ENCODE assay signal across 9 cellular contexts in genomic region chr19:47156861-47157454, GRCh38. TPM values are rescaled to one million over a fixed set of nuclear protein-coding genes. Genes with fewer than 3 reads are reported as not detected.
DNase-seq lines count a peak whose midpoint lies in the region; ATAC-seq, FAIRE-seq and TF ChIP-seq lines count a peak whose summit lies in the region.
"Had no signal": no experiment of that assay in that cellular context is flagged by ENCODE, and none has a peak within 500 bp of the region (broad histone marks: within the 10 kb centered on the region; RNA-seq: fewer than 3 reads in every experiment).

No MANE protein-coding gene starts in this region.

- H3K9ac ChIP-seq in BLaER1 (peak overlapping the region; percentile 66; the same call in 1 of the 2 replicates), astrocyte (ENCODE audit: low read length) (peak overlapping the region; percentile 68), muscle layer of colon (ENCODE audit: low read length) (no peak overlapping the region)

- H3K27ac ChIP-seq in BLaER1: peak overlapping the region; percentile 68
- H3K27ac ChIP-seq in astrocyte (ENCODE audit: low read depth, low read length): peak overlapping the region; percentile 81
- H3K27ac ChIP-seq in muscle layer of colon (ENCODE audit: low read depth, low read length): peak overlapping the region; percentile 68

- H3K36me3 ChIP-seq in BLaER1: peaks cover 94% of the 10 kb centered on the region
- H3K36me3 ChIP-seq in astrocyte (ENCODE audit: insufficient read depth, low read length): peaks cover 36% of the 10 kb centered on the region
- peaks cover 33% of the 10 kb centered on the region for H3K36me3 ChIP-seq in muscle layer of colon (ENCODE audit: insufficient read depth, low read length)

- DNase-seq in Kasumi-1 (lab: John Stamatoyannopoulos, UW): peak; percentile 34 to 56
- peak; percentile 77 for DNase-seq in astrocyte (ENCODE audit: low read depth)
- DNase-seq in cerebellum (ENCODE audit: low spot score): no peak
- DNase-seq in DMS114 treated with DMSO at 0.1 percent for 48 hours (lab: John Stamatoyannopoulos, UW; ENCODE audit: unreplicated experiment): no peak
- DNase-seq: activated CD8-positive, alpha-beta memory T cell treated with anti-CD3 and anti-CD28 coated beads, Interleukin-2, amount 50 U/mL, for 4 hours had no signal

- H4K20me1 ChIP-seq in BLaER1: peaks cover 77% of the 10 kb centered on the region
- H4K20me1 ChIP-seq in astrocyte (ENCODE audit: insufficient read depth, low read length): peaks cover 45% of the 10 kb centered on the region

- H3K27me3 ChIP-seq in BLaER1: no peaks in the 10 kb centered on the region
- no peaks in the 10 kb centered on the region for H3K27me3 ChIP-seq in astrocyte (ENCODE audit: insufficient read depth, low read length)
- H3K27me3 ChIP-seq in muscle layer of colon (ENCODE audit: control insufficient read depth in 1 of 2, insufficient read depth in 2 of 2, low read length in 2 of 2): no peaks in the 10 kb centered on the region

- H3K4me2 ChIP-seq in BLaER1 (peak overlapping the region; percentile 91), astrocyte (ENCODE audit: low read length) (peak overlapping the region; percentile 63)

- peaks cover 67% of the 10 kb centered on the region for H3K4me1 ChIP-seq in BLaER1
- H3K4me1 ChIP-seq in astrocyte (ENCODE audit: insufficient read depth, low read length): peaks cover 32% of the 10 kb centered on the region
- H3K4me1 ChIP-seq in muscle layer of colon (ENCODE audit: insufficient read depth, low read length): peaks cover 40% of the 10 kb centered on the region

- H3K36me3 Mint-ChIP-seq in astrocyte (ENCODE audit: low read depth, unreplicated experiment): peaks cover 16% of the 10 kb centered on the region

- H3K27ac Mint-ChIP-seq in astrocyte (ENCODE audit: unreplicated experiment): peak overlapping the region; percentile 90

- no peaks in the 10 kb centered on the region for H3K27me3 Mint-ChIP-seq in astrocyte (ENCODE audit: low read depth, unreplicated experiment)

- ATAC-seq in GM21576 (IDR thresholded peaks at IDR 0.05; ENCODE audit: unreplicated experiment): no peak
- no peak for ATAC-seq in HG03342 (IDR thresholded peaks at IDR 0.05; ENCODE audit: unreplicated experiment)

- FAIRE-seq in astrocyte (lab: Jason Lieb, UNC): no peak

- H3K79me2 ChIP-seq in astrocyte (ENCODE audit: insufficient read depth, low read length): peaks cover 32% of the 10 kb centered on the region

- H3K9me3 Mint-ChIP-seq in astrocyte (ENCODE audit: unreplicated experiment): no peaks in the 10 kb centered on the region

- H3K9me3 ChIP-seq in BLaER1 (no peaks in the 10 kb centered on the region), astrocyte (ENCODE audit: insufficient read depth, low read depth, low read length) (no peaks in the 10 kb centered on the region), muscle layer of colon (ENCODE audit: low read length) (no peaks in the 10 kb centered on the region)

- H3K4me3 Mint-ChIP-seq in astrocyte (ENCODE audit: unreplicated experiment): peak overlapping the region; percentile 27

- H2AFZ ChIP-seq in astrocyte (ENCODE audit: low read depth, low read length): no peak overlapping the region

- H3K4me1 Mint-ChIP-seq in astrocyte (ENCODE audit: low read depth, unreplicated experiment): peaks cover 29% of the 10 kb centered on the region

- no peak for TF ChIP-seq CTCF in astrocyte (IDR thresholded peaks at IDR 0.05; ENCODE audit: insufficient read depth, low read depth, low read length)

- H3K4me3 ChIP-seq in BLaER1: 0 out of 2 replicates have a peak overlapping the region, but pooled peaks have one; percentile 30
- no peak overlapping the region for H3K4me3 ChIP-seq in astrocyte (ENCODE audit: insufficient read depth, low read depth, low read length)
- H3K4me3 ChIP-seq in muscle layer of colon (ENCODE audit: low read depth in 1 of 2, low read length in 2 of 2): no peak overlapping the region

RNA-seq across cellular contexts. Expression of gene SAE1, which starts 26.3 kb away (rescaled TPM):
- total RNA-seq in astrocyte: 107 and 133 TPM in 2 replicates
- 47.5 TPM for total RNA-seq in cerebellum

RNA-seq across cellular contexts. Expression of gene ZC3H4, which starts 43.4 kb away (rescaled TPM):
- total RNA-seq in astrocyte (36.6 and 42.3 TPM in 2 replicates), cerebellum (16.8 TPM)

Comparison
In these comparisons a context has a peak if more than half of its experiments do, and no peak if none do; other contexts are left out.
1. DNase-seq: peak in Kasumi-1 (2 of 2) and astrocyte (single experiment); none in cerebellum (single experiment) and DMS114 treated with DMSO at 0.1 percent for 48 hours (single experiment).
2. Peak in every context shown above with its lines, with median percentiles within 50 percentile points of each other: H3K27ac ChIP-seq.